Comparison of ENCODE assay signal across 21 cellular contexts in genomic region chr16:68636818-68637217, GRCh38. TPM values are rescaled to one million over a fixed set of nuclear protein-coding genes. Genes with fewer than 3 reads are reported as not detected.
DNase-seq lines count a peak whose midpoint lies in the region; ATAC-seq, FAIRE-seq and TF ChIP-seq lines count a peak whose summit lies in the region.
"Had no signal": no experiment of that assay in that cellular context is flagged by ENCODE, and none has a peak within 500 bp of the region (broad histone marks: within the 10 kb centered on the region; RNA-seq: fewer than 3 reads in every experiment).

No MANE protein-coding gene starts in this region.

- no peaks in the 10 kb centered on the region for H3K27me3 Mint-ChIP-seq in MCF 10A (ENCODE audit: insufficient read depth, unreplicated experiment)
- H3K27me3 Mint-ChIP-seq in CD4-positive, alpha-beta memory T cell: peaks cover 7 to 9% of the 10 kb centered on the region in 2 donors

- DNase-seq in activated naive CD4-positive, alpha-beta T cell treated with anti-CD3 and anti-CD28 coated beads, Interleukin-2, amount 50 U/mL, for 72 hours (ENCODE audit: low spot score in 2 of 2): no peak
- no peak for DNase-seq in activated naive CD4-positive, alpha-beta T cell treated with Interleukin-2 at 50 U/mL for 16 hours
- no peak for DNase-seq in MCF 10A (ENCODE audit: unreplicated experiment)
- no peak for DNase-seq in keratinocyte (ENCODE audit: low read depth, low spot score)
- DNase-seq in testis: no peak
- no peak for DNase-seq in CD4-positive, alpha-beta memory T cell
- DNase-seq in T-helper 9 cell: no peak
- DNase-seq: activated CD4-positive, alpha-beta memory T cell treated with anti-CD3 and anti-CD28 coated beads, Interleukin-2, amount 10 ng/mL, durations not matched to agents 7 days and 5 days; caudate nucleus; CD4-positive, CD25-positive, alpha-beta regulatory T cell; H7; mesenchymal stem cell; NCI-H187; psoas muscle; Right ventricle myocardium superior; stimulated activated naive B cell treated with anti-CD40 and anti-IgM and Interleukin-4, amounts not matched to agents 10 μg/mL and 1 μg/mL and 100 μg/mL, for 72 hours; T-cell; upper lobe of left lung had no signal

- H3K79me2 ChIP-seq in keratinocyte (ENCODE audit: control insufficient read depth, insufficient read depth, low read length): no peaks in the 10 kb centered on the region

- WGBS in testis, 2 donors: 6 to 37% methylated on average over 1 of the region's 1 CpG

- CTCF ChIA-PET in MCF 10A (lab: Yijun Ruan, JAX): interaction anchor here (0.5 to 2.8 kb wide), 7 partner anchors 24 to 116 kb away, joined by 3 to 11 read pairs (median 3); no protein-coding TSS in a partner anchor
- CTCF ChIA-PET in CD4-positive, alpha-beta memory T cell (lab: Charles Lee; ENCODE audit: partially characterized antibody): no interaction called here

- POLR2A ChIA-PET in MCF 10A (lab: Yijun Ruan, JAX): interaction anchor here (1.0 to 4.9 kb wide), 16 partner anchors 10 to 100 kb away, joined by 3 to 64 read pairs (median 10); partner anchors contain the start of genes CDH1 and CDH3
- POLR2A ChIA-PET in CD4-positive, alpha-beta memory T cell (lab: Charles Lee; ENCODE audit: partially characterized antibody): no interaction called here

- intact Hi-C loops in MCF 10A (cut with micrococcal nuclease) (loop anchor here (5.0 kb wide), 1 partner anchor 65 kb away; no protein-coding TSS in a partner anchor), testis (cut with DNase I; ENCODE audit: low total_unique reads) (no loop called here)
- intact Hi-C loops in CD4-positive, alpha-beta memory T cell (cut with micrococcal nuclease): no loop called here

- dilution Hi-C loops in keratinocyte (cut with MboI; ENCODE audit: extremely low pct_ligation_motif_present, low sequenced_read_pairs): no loop called here

- no peaks in the 10 kb centered on the region for H3K27me3 ChIP-seq in keratinocyte (ENCODE audit: control insufficient read depth, extremely low read depth, insufficient read depth, low read length)
- no peaks in the 10 kb centered on the region for H3K27me3 ChIP-seq in testis
- H3K27me3 ChIP-seq in CD4-positive, alpha-beta memory T cell (ENCODE audit: insufficient read depth, low read length): no peaks in the 10 kb centered on the region
- H3K27me3 ChIP-seq: upper lobe of left lung had no signal

- H3K9me1 ChIP-seq in keratinocyte (ENCODE audit: control insufficient read depth, extremely low read depth, insufficient read depth, low read length): no peaks in the 10 kb centered on the region

- no peaks in the 10 kb centered on the region for H4K20me1 ChIP-seq in keratinocyte (ENCODE audit: control insufficient read depth, extremely low read depth, insufficient read depth, low read length)

- H3K9me3 ChIP-seq in keratinocyte (ENCODE audit: control insufficient read depth, low read depth, low read length) (no peaks in the 10 kb centered on the region), testis (no peaks in the 10 kb centered on the region)
- no peaks in the 10 kb centered on the region for H3K9me3 ChIP-seq in CD4-positive, alpha-beta memory T cell (ENCODE audit: control insufficient read depth in 1 of 2, low read length in 2 of 2)
- H3K9me3 ChIP-seq: psoas muscle, upper lobe of left lung had no signal

- H3K4me3 ChIP-seq in keratinocyte (ENCODE audit: control insufficient read depth in 2 of 3, extremely low read depth in 1 of 3, insufficient read depth in 2 of 3, low read depth in 1 of 3, low read length in 3 of 3) (peak overlapping the region in 2 of 3 experiments; percentile 26 to 48), testis (no peak overlapping the region)
- H3K4me3 ChIP-seq in CD4-positive, alpha-beta memory T cell (ENCODE audit: low read length in 2 of 2): no peak overlapping the region
- H3K4me3 ChIP-seq: psoas muscle, upper lobe of left lung had no signal

- TF ChIP-seq CTCF in MCF 10A (IDR thresholded peaks at IDR 0.05; ENCODE audit: unreplicated experiment): no peak
- TF ChIP-seq CTCF in keratinocyte (optimal IDR thresholded peaks at IDR 0.05 in 1 of 3, IDR thresholded peaks at IDR 0.05 in 1 of 3, conservative IDR thresholded peaks at IDR 0.05 in 1 of 3; ENCODE audit: extremely low read depth in 1 of 3, insufficient read depth in 2 of 3, low read length in 3 of 3): no peak
- no peak for TF ChIP-seq CTCF in testis (IDR thresholded peaks at IDR 0.05)

- H3K4me3 Mint-ChIP-seq in MCF 10A (ENCODE audit: unreplicated experiment): no peak overlapping the region
- H3K4me3 Mint-ChIP-seq in CD4-positive, alpha-beta memory T cell: no peak overlapping the region
- H3K4me3 Mint-ChIP-seq: activated CD4-positive, alpha-beta memory T cell treated with anti-CD3 and anti-CD28 coated beads, Interleukin-2, amount 10 ng/mL, durations not matched to agents 7 days and 5 days; CD4-positive, CD25-positive, alpha-beta regulatory T cell; stimulated activated naive B cell treated with anti-CD40 and anti-IgM and Interleukin-4, amounts not matched to agents 10 μg/mL and 1 μg/mL and 100 μg/mL, for 72 hours; T-cell had no signal

- H3K36me3 Mint-ChIP-seq in activated naive CD4-positive, alpha-beta T cell treated with anti-CD3 and anti-CD28 coated beads, Interleukin-2, amount 50 U/mL, for 72 hours: no peaks in the 10 kb centered on the region
- peaks cover 6% of the 10 kb centered on the region for H3K36me3 Mint-ChIP-seq in MCF 10A (ENCODE audit: insufficient read depth, unreplicated experiment)
- no peaks in the 10 kb centered on the region for H3K36me3 Mint-ChIP-seq in CD4-positive, alpha-beta memory T cell
- H3K36me3 Mint-ChIP-seq: stimulated activated naive B cell treated with anti-CD40 and anti-IgM and Interleukin-4, amounts not matched to agents 10 μg/mL and 1 μg/mL and 100 μg/mL, for 72 hours; T-cell had no signal

- H3K27ac Mint-ChIP-seq in activated naive CD4-positive, alpha-beta T cell treated with anti-CD3 and anti-CD28 coated beads, Interleukin-2, amount 50 U/mL, for 72 hours: peak overlapping the region in 1 of 2 donors; percentile 9
- H3K27ac Mint-ChIP-seq in MCF 10A (ENCODE audit: low read depth, unreplicated experiment): peak overlapping the region; percentile 76
- H3K27ac Mint-ChIP-seq in CD4-positive, alpha-beta memory T cell: no peak overlapping the region
- H3K27ac Mint-ChIP-seq: activated CD4-positive, alpha-beta memory T cell treated with anti-CD3 and anti-CD28 coated beads, Interleukin-2, amount 10 ng/mL, durations not matched to agents 7 days and 5 days; CD4-positive, CD25-positive, alpha-beta regulatory T cell; stimulated activated naive B cell treated with anti-CD40 and anti-IgM and Interleukin-4, amounts not matched to agents 10 μg/mL and 1 μg/mL and 100 μg/mL, for 72 hours; T-cell had no signal

- peak overlapping the region; percentile 87 for H3K4me2 ChIP-seq in keratinocyte (ENCODE audit: control insufficient read depth, extremely low read depth, insufficient read depth, low read depth, low read length)

- H3K4me1 Mint-ChIP-seq in MCF 10A (ENCODE audit: insufficient read depth, unreplicated experiment): peaks cover 25% of the 10 kb centered on the region
- no peaks in the 10 kb centered on the region for H3K4me1 Mint-ChIP-seq in CD4-positive, alpha-beta memory T cell
- H3K4me1 Mint-ChIP-seq: CD4-positive, CD25-positive, alpha-beta regulatory T cell; stimulated activated naive B cell treated with anti-CD40 and anti-IgM and Interleukin-4, amounts not matched to agents 10 μg/mL and 1 μg/mL and 100 μg/mL, for 72 hours; T-cell had no signal

- H2AFZ ChIP-seq in keratinocyte (ENCODE audit: control insufficient read depth, low read length): peak overlapping the region; percentile 77

- TF ChIP-seq POLR2A in testis (IDR thresholded peaks at IDR 0.05): no peak

- BruUV-seq in MCF 10A (replicated peaks; lab: Mats Ljungman, UMichigan): no TSS peak

- peak; percentile 78 for FAIRE-seq in keratinocyte (lab: Jason Lieb, UNC)
- FAIRE-seq: GM19239 had no signal

- H3K27ac ChIP-seq in keratinocyte (ENCODE audit: control insufficient read depth, insufficient read depth, low read length) (peak overlapping the region; percentile 97), testis (peak overlapping the region; percentile 10 to 72)
- no peak overlapping the region for H3K27ac ChIP-seq in CD4-positive, alpha-beta memory T cell (ENCODE audit: low read depth, low read length)
- H3K27ac ChIP-seq: psoas muscle, upper lobe of left lung had no signal

- H3K36me3 ChIP-seq in keratinocyte (ENCODE audit: control insufficient read depth in 2 of 2, extremely low read depth in 1 of 2, insufficient read depth in 2 of 2, low read length in 2 of 2) (no peaks in the 10 kb centered on the region), testis (ENCODE audit: low read depth, missing control alignments) (no peaks in the 10 kb centered on the region)
- H3K36me3 ChIP-seq in CD4-positive, alpha-beta memory T cell (ENCODE audit: insufficient read depth, low read length): no peaks in the 10 kb centered on the region
- H3K36me3 ChIP-seq: upper lobe of left lung had no signal

- peaks cover 0 to 4% of the 10 kb centered on the region in 2 donors for H3K9me3 Mint-ChIP-seq in activated naive CD4-positive, alpha-beta T cell treated with anti-CD3 and anti-CD28 coated beads, Interleukin-2, amount 50 U/mL, for 72 hours
- H3K9me3 Mint-ChIP-seq in MCF 10A (ENCODE audit: unreplicated experiment): no peaks in the 10 kb centered on the region
- H3K9me3 Mint-ChIP-seq in CD4-positive, alpha-beta memory T cell: no peaks in the 10 kb centered on the region
- H3K9me3 Mint-ChIP-seq: activated CD4-positive, alpha-beta memory T cell treated with anti-CD3 and anti-CD28 coated beads, Interleukin-2, amount 10 ng/mL, durations not matched to agents 7 days and 5 days; T-cell had no signal

- ATAC-seq in activated naive CD4-positive, alpha-beta T cell treated with anti-CD3 and anti-CD28 coated beads, Interleukin-2, amount 50 U/mL, for 72 hours: peak; percentile 48 to 81
- no peak for ATAC-seq in GM18502 (IDR thresholded peaks at IDR 0.05; ENCODE audit: poor library complexity, unreplicated experiment)
- ATAC-seq: psoas muscle; stimulated activated naive B cell treated with anti-CD40 and anti-IgM and Interleukin-4, amounts not matched to agents 10 μg/mL and 1 μg/mL and 100 μg/mL, for 72 hours; T-cell had no signal

- H3K4me1 ChIP-seq in keratinocyte (ENCODE audit: control insufficient read depth, extremely low read depth, insufficient read depth, low read length): peaks cover 30% of the 10 kb centered on the region
- H3K4me1 ChIP-seq in testis: peaks cover 11% of the 10 kb centered on the region
- no peaks in the 10 kb centered on the region for H3K4me1 ChIP-seq in CD4-positive, alpha-beta memory T cell (ENCODE audit: insufficient read depth, low read length)
- H3K4me1 ChIP-seq: psoas muscle, upper lobe of left lung had no signal

- H3K9ac ChIP-seq in keratinocyte (ENCODE audit: control insufficient read depth, extremely low read depth, insufficient read depth, low read length): peak overlapping the region; percentile 73

RNA-seq across cellular contexts. Expression of gene CDH3, which starts 8.3 kb away (rescaled TPM):
- total RNA-seq in activated naive CD4-positive, alpha-beta T cell treated with anti-CD3 and anti-CD28 coated beads, Interleukin-2, amount 50 U/mL, for 72 hours: 10 to 100 TPM in 1 of 2 donors, 1 to 10 TPM in 1; 1.0 to 18.6 TPM
- total RNA-seq in MCF 10A (2022) (74.4 and 107 TPM in 2 replicates), testis (1 to 10 TPM; 3.0 to 8.2 TPM)
- polyA plus RNA-seq in keratinocyte (366 to 711 TPM (median 524 TPM) in 3 replicates), testis (ENCODE audit: insufficient read depth, low read depth, low replicate concordance) (5.4 TPM)
- polyA plus RNA-seq in keratinocyte (2011; ENCODE audit: low read depth): 280 TPM
- 227 and 260 TPM in 2 replicates for polyA plus RNA-seq in keratinocyte (2011; cell fraction: cytosol; rRNA removed)
- 926 and 1,229 TPM in 2 replicates for polyA plus RNA-seq in keratinocyte (2011; cell fraction: nucleus; rRNA removed)
- polyA plus RNA-seq in keratinocyte (2012; ENCODE audit: low replicate concordance): 200 and 465 TPM in 2 replicates
- 653 to 1,075 TPM (median 1,036 TPM) in 3 replicates for polyA minus RNA-seq in keratinocyte
- polyA minus RNA-seq in keratinocyte (2011; cell fraction: cytosol; rRNA and poly(A)+ RNA removed): 438 TPM
- polyA minus RNA-seq in keratinocyte (2011; cell fraction: nucleus; rRNA and poly(A)+ RNA removed): 787 and 1,047 TPM in 2 replicates
- total RNA-seq in CD4-positive, alpha-beta memory T cell: under 1 TPM; 0.39 to 0.47 TPM
- not detected for polyA plus RNA-seq in CD4-positive, alpha-beta memory T cell
- total RNA-seq: psoas muscle, Right ventricle myocardium superior had no signal
- polyA plus RNA-seq: AG04450 had no signal

Comparison
In these comparisons a context has a peak if more than half of its experiments do, and no peak if none do; other contexts are left out.
1. H3K4me3 ChIP-seq: peak in keratinocyte (2 of 3); none in testis (0 of 2) and CD4-positive, alpha-beta memory T cell (0 of 2).